ENCODE assay signal across 10 cellular contexts in genomic region chr4:109332926-109333464, GRCh38. TPM values are rescaled to one million over a fixed set of nuclear protein-coding genes. Genes with fewer than 3 reads are reported as not detected.
A peak's percentile ranks its signal among the peaks of the same experiment; 100 is the strongest.
DNase-seq lines count a peak whose midpoint lies in the region; ATAC-seq and TF ChIP-seq lines count a peak whose summit lies in the region.
"Had no signal": no experiment of that assay in that cellular context is flagged by ENCODE, and none has a peak within 500 bp of the region (broad histone marks: within the 10 kb centered on the region; RNA-seq: fewer than 3 reads in every experiment).

No MANE protein-coding gene starts in this region.

- ATAC-seq in HG03460 (IDR thresholded peaks at IDR 0.05; ENCODE audit: unreplicated experiment) (peak; percentile 56), HG02938 (IDR thresholded peaks at IDR 0.05; ENCODE audit: unreplicated experiment) (no peak), esophagus mucosa (no peak)

- peaks cover 24% of the 10 kb centered on the region for H3K27me3 Mint-ChIP-seq in activated CD4-positive, alpha-beta T cell treated with anti-CD3 and anti-CD28 coated beads, Interleukin-2, amount 10 ng/mL, durations not matched to agents 24 days and 14 days

- intact Hi-C loops in activated CD4-positive, alpha-beta T cell treated with anti-CD3 and anti-CD28 coated beads, Interleukin-2, amount 10 ng/mL, durations not matched to agents 24 days and 14 days (cut with micrococcal nuclease), result no loop called here

- no peaks in the 10 kb centered on the region for H3K9me3 Mint-ChIP-seq in activated CD4-positive, alpha-beta T cell treated with anti-CD3 and anti-CD28 coated beads, Interleukin-2, amount 10 ng/mL, durations not matched to agents 24 days and 14 days
- H3K9me3 Mint-ChIP-seq: activated T-cell treated with anti-CD3 and anti-CD28 coated beads, Interleukin-2, amount 50 U/mL, for 4 hours had no signal

- DNase-seq in activated CD4-positive, alpha-beta T cell treated with anti-CD3 and anti-CD28 coated beads, Interleukin-2, amount 10 ng/mL, durations not matched to agents 24 days and 14 days, result peak; percentile 62
- DNase-seq in activated CD4-positive, alpha-beta T cell treated with anti-CD3 and anti-CD28 coated beads for 1 hour, result no peak
- DNase-seq in choroid plexus epithelial cell (ENCODE audit: low read depth) (peak; percentile 12), AG08396 (ENCODE audit: low spot score) (no peak)
- DNase-seq in stimulated activated CD4-positive, alpha-beta T cell treated with anti-CD3 and anti-CD28 coated beads, Interleukin-1b, Interleukin-23, amount 100 ng/mL, for 48 hours, result peak; percentile 22
- DNase-seq: activated T-cell treated with anti-CD3 and anti-CD28 coated beads, Interleukin-2, amount 50 U/mL, for 4 hours; C1 segment of cervical spinal cord had no signal

- H3K4me3 Mint-ChIP-seq in activated CD4-positive, alpha-beta T cell treated with anti-CD3 and anti-CD28 coated beads, Interleukin-2, amount 10 ng/mL, durations not matched to agents 24 days and 14 days, result no peak overlapping the region
- H3K4me3 Mint-ChIP-seq: activated T-cell treated with anti-CD3 and anti-CD28 coated beads, Interleukin-2, amount 50 U/mL, for 4 hours had no signal

- no peaks in the 10 kb centered on the region for H3K36me3 Mint-ChIP-seq in activated CD4-positive, alpha-beta T cell treated with anti-CD3 and anti-CD28 coated beads, Interleukin-2, amount 10 ng/mL, durations not matched to agents 24 days and 14 days (ENCODE audit: low read depth)

- H3K27ac Mint-ChIP-seq in activated CD4-positive, alpha-beta T cell treated with anti-CD3 and anti-CD28 coated beads, Interleukin-2, amount 10 ng/mL, durations not matched to agents 24 days and 14 days, result no peak overlapping the region

- no peak overlapping the region for H3K4me3 ChIP-seq in choroid plexus epithelial cell (ENCODE audit: low read depth, low read length)

- TF ChIP-seq CTCF in choroid plexus epithelial cell (conservative IDR thresholded peaks at IDR 0.05; ENCODE audit: low read depth, low read length), result peak; percentile 58

- H3K4me1 Mint-ChIP-seq in activated CD4-positive, alpha-beta T cell treated with anti-CD3 and anti-CD28 coated beads, Interleukin-2, amount 10 ng/mL, durations not matched to agents 24 days and 14 days, result no peaks in the 10 kb centered on the region

RNA-seq across cellular contexts. Expression of gene COL25A1, which starts 30.5 kb away (rescaled TPM):
- total RNA-seq in activated CD4-positive, alpha-beta T cell treated with anti-CD3 and anti-CD28 coated beads, Interleukin-2, amount 10 ng/mL, durations not matched to agents 24 days and 14 days, result not detected in 2 replicates
- total RNA-seq in esophagus mucosa, result 0.04 TPM

Comparison
In these comparisons a context has a peak if more than half of its experiments do, and no peak if none do; other contexts are left out.
1. DNase-seq: peak in activated CD4-positive, alpha-beta T cell treated with anti-CD3 and anti-CD28 coated beads, Interleukin-2, amount 10 ng/mL, durations not matched to agents 24 days and 14 days (single experiment), choroid plexus epithelial cell (single experiment) and stimulated activated CD4-positive, alpha-beta T cell treated with anti-CD3 and anti-CD28 coated beads, Interleukin-1b, Interleukin-23, amount 100 ng/mL, for 48 hours (single experiment); none in activated CD4-positive, alpha-beta T cell treated with anti-CD3 and anti-CD28 coated beads for 1 hour (single experiment) and AG08396 (single experiment).